8 cellular contexts compared by ENCODE assay signal in the genomic region with DNA sequence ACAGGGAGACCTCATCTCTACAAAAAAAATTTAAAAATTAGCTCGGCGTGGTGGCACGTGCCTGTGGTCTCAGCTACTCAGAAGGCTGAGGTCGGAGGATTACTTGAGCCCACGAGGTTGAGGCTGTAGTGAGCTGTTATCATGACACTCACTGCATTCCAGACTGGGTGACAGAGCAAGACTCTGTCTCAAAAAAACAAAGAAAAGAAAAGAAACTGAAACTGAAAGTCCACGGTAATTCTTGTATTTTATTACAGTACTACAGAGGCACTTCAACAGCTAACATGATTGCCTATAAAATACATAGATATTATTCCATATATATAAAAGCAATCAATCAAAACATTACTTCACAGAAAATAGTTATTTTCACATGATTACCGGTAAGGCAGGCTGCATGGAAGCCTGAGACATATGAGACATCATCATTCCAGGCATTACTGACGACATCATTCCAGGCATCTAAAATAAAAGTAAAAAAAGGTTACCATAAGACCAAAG. TPM values are rescaled to one million over a fixed set of nuclear protein-coding genes. Genes with fewer than 3 reads are reported as not detected.
DNase-seq lines count a peak whose midpoint lies in the region; ATAC-seq and TF ChIP-seq lines count a peak whose summit lies in the region.

No MANE protein-coding gene starts in this region.

- in situ Hi-C loops in astrocyte of the spinal cord (cut with HindIII; ENCODE audit: low sequenced_read_pairs), result no loop called here

- peak; percentile 72 for ATAC-seq in CD4-positive, alpha-beta T cell (ENCODE audit: poor library complexity)
- ATAC-seq in GM21576 (IDR thresholded peaks at IDR 0.05; ENCODE audit: unreplicated experiment), result peak; percentile 63
- peak; percentile 79 for ATAC-seq in mucosa of descending colon

- CTCF ChIA-PET in CD4-positive, alpha-beta T cell (lab: Charles Lee), result no interaction called here
- CTCF ChIA-PET in OCI-LY7 (lab: Charles Lee; ENCODE audit: unreplicated experiment), result no interaction called here

- intact Hi-C loops in CD4-positive, alpha-beta T cell (cut with DNase I, micrococcal nuclease), result loop anchor here in 1 of 2 experiments (2.0 kb wide), 1 partner anchor 23 kb away; a partner anchor contains a TSS
- intact Hi-C loops in OCI-LY7 (cut with micrococcal nuclease; ENCODE audit: unreplicated experiment) (no loop called here), mucosa of descending colon (cut with DNase I, micrococcal nuclease) (no loop called here), vagina (cut with DNase I) (no loop called here)

- peaks cover 54% of the 10 kb centered on the region for H3K36me3 Mint-ChIP-seq in CD4-positive, alpha-beta T cell (ENCODE audit: low read depth)

- no TSS peak for BruUV-seq in OCI-LY7 (replicated peaks; lab: Mats Ljungman, UMichigan)

- no peaks in the 10 kb centered on the region for H3K27me3 Mint-ChIP-seq in CD4-positive, alpha-beta T cell

- peaks cover 95% of the 10 kb centered on the region for H3K36me3 ChIP-seq in OCI-LY7 (ENCODE audit: insufficient read depth, low read length)
- H3K36me3 ChIP-seq in mucosa of descending colon (ENCODE audit: low read depth), result no peaks in the 10 kb centered on the region
- H3K36me3 ChIP-seq in vagina, result no peaks in the 10 kb centered on the region

- peak in 1 of 10 experiments; percentile 2 for DNase-seq in CD4-positive, alpha-beta T cell
- DNase-seq in OCI-LY7 (ENCODE audit: low spot score) (peak; percentile 3), astrocyte of the spinal cord (ENCODE audit: low read depth, low spot score) (peak; percentile 81), mucosa of descending colon (peak in 1 of 3 donors; percentile 5), NCI-H1417 (lab: John Stamatoyannopoulos, UW) (no peak), vagina (ENCODE audit: extremely low spot score in 2 of 2) (no peak)
- no peak for DNase-seq in effector CD4-positive, alpha-beta T cell

- H4K20me1 ChIP-seq in OCI-LY7 (ENCODE audit: insufficient read depth, low read length), result peaks cover 20% of the 10 kb centered on the region

- POLR2A ChIA-PET in CD4-positive, alpha-beta T cell (lab: Charles Lee), result interaction anchor here (0.6 to 1.5 kb wide), 3 partner anchors 12 to 518 kb away, joined by 3 to 14 read pairs (median 6); a partner anchor contains a TSS
- POLR2A ChIA-PET in OCI-LY7 (lab: Charles Lee), result interaction anchor here (1.7 kb wide), 1 partner anchor 14 kb away, joined by 4 read pairs; no protein-coding TSS in a partner anchor

- peaks cover 70% of the 10 kb centered on the region for H3K79me2 ChIP-seq in OCI-LY7 (ENCODE audit: insufficient read depth, low read depth, low read length)

- H3K27ac Mint-ChIP-seq in CD4-positive, alpha-beta T cell, result peak overlapping the region; percentile 63

- no peak overlapping the region for H3K4me3 ChIP-seq in OCI-LY7 (ENCODE audit: low read depth, low read length, poor library complexity, severe bottlenecking)
- peak overlapping the region; percentile 37 for H3K4me3 ChIP-seq in astrocyte of the spinal cord (ENCODE audit: low read depth, low read length)
- no peak overlapping the region for H3K4me3 ChIP-seq in mucosa of descending colon
- H3K4me3 ChIP-seq in vagina, result peak overlapping the region in 1 of 2 donors; percentile 21

- peaks cover 10% of the 10 kb centered on the region for H3K4me1 ChIP-seq in OCI-LY7 (ENCODE audit: insufficient read depth, low read length, poor library complexity, severe bottlenecking)
- H3K4me1 ChIP-seq in mucosa of descending colon (ENCODE audit: low read depth), result peaks cover 7% of the 10 kb centered on the region
- peaks cover 4% of the 10 kb centered on the region for H3K4me1 ChIP-seq in vagina

- no peak for TF ChIP-seq POLR2A in vagina (IDR thresholded peaks at IDR 0.05)

- H3K4me1 Mint-ChIP-seq in CD4-positive, alpha-beta T cell (ENCODE audit: low read depth), result peaks cover 60% of the 10 kb centered on the region

- peak overlapping the region; percentile 21 for H3K27ac ChIP-seq in CD4-positive, alpha-beta T cell (ENCODE audit: low read depth, low read length)
- H3K27ac ChIP-seq in OCI-LY7 (ENCODE audit: low read depth, low read length, poor library complexity, severe bottlenecking) (no peak overlapping the region), vagina (no peak overlapping the region)

- H3K4me2 ChIP-seq in OCI-LY7 (ENCODE audit: low read length), result no peak overlapping the region

- peak overlapping the region; percentile 67 for H3K4me3 Mint-ChIP-seq in CD4-positive, alpha-beta T cell

- H2AFZ ChIP-seq in OCI-LY7 (ENCODE audit: low read length), result no peak overlapping the region

- H3K9me2 ChIP-seq in OCI-LY7 (ENCODE audit: insufficient read depth, low read length), result no peaks in the 10 kb centered on the region

- H3K9me3 ChIP-seq in CD4-positive, alpha-beta T cell (ENCODE audit: control insufficient read depth, low read length), result no peaks in the 10 kb centered on the region
- no peaks in the 10 kb centered on the region for H3K9me3 ChIP-seq in OCI-LY7 (ENCODE audit: low read length)
- no peaks in the 10 kb centered on the region for H3K9me3 ChIP-seq in mucosa of descending colon
- H3K9me3 ChIP-seq in vagina, result no peaks in the 10 kb centered on the region

- H3K9me3 Mint-ChIP-seq in CD4-positive, alpha-beta T cell, result no peaks in the 10 kb centered on the region

- TF ChIP-seq CTCF in CD4-positive, alpha-beta T cell (IDR thresholded peaks at IDR 0.05), result no peak
- no peak for TF ChIP-seq CTCF in OCI-LY7 (conservative IDR thresholded peaks at IDR 0.05; ENCODE audit: low read length)
- no peak for TF ChIP-seq CTCF in astrocyte of the spinal cord (IDR thresholded peaks at IDR 0.05; ENCODE audit: low read depth, low read length)
- TF ChIP-seq CTCF in mucosa of descending colon (IDR thresholded peaks at IDR 0.05), result no peak
- TF ChIP-seq CTCF in vagina (IDR thresholded peaks at IDR 0.05), result no peak

- H3K27me3 ChIP-seq in CD4-positive, alpha-beta T cell (ENCODE audit: control insufficient read depth, insufficient read depth, low read length), result no peaks in the 10 kb centered on the region
- no peaks in the 10 kb centered on the region for H3K27me3 ChIP-seq in vagina

RNA-seq across cellular contexts. Expression of a gene that starts 23.1 kb away (rescaled TPM):
- total RNA-seq in CD4-positive, alpha-beta T cell, result 100 to 1,000 TPM; 146 to 148 TPM
- total RNA-seq in OCI-LY7 (2014; rRNA removed; shearing (Covaris generic)), result 156 and 198 TPM in 2 replicates
- total RNA-seq in OCI-LY7 (2022) (175 and 177 TPM in 2 replicates), mucosa of descending colon (10 to 100 TPM; 66.6 to 87.4 (median 72.3) TPM), vagina (74.6 TPM)

RNA-seq across cellular contexts. Expression of a gene that starts 24.2 kb away (rescaled TPM):
- total RNA-seq in CD4-positive, alpha-beta T cell, result 1 to 10 TPM; 6.3 to 6.7 TPM
- 34.6 and 38.3 TPM in 2 replicates for total RNA-seq in OCI-LY7 (2014; rRNA removed; shearing (Covaris generic))
- total RNA-seq in OCI-LY7 (2022) (58.3 and 61.8 TPM in 2 replicates), mucosa of descending colon (10 to 100 TPM; 12.5 to 19.3 (median 14.8) TPM), vagina (15.2 TPM)

Comparison
In these comparisons a context has a peak if more than half of its experiments do, and no peak if none do; other contexts are left out.
1. DNase-seq: peak in OCI-LY7 (single experiment) and astrocyte of the spinal cord (single experiment); none in NCI-H1417 (0 of 3), vagina (0 of 2) and effector CD4-positive, alpha-beta T cell (single experiment).
2. Peak in every context shown above with its lines, with median percentiles within 50 percentile points of each other: ATAC-seq.